Comparison of ENCODE assay signal across 1 cellular context in genomic region chr12:75714462-75715322, GRCh38.
TF ChIP-seq lines count a peak whose summit lies in the region.

No MANE protein-coding gene starts in this region.

TF ChIP-seq in HepG2, 621 proteins besides CTCF, POLR2A, EP300 and RAD21 (continued from another document):
- TF ChIP-seq ZBTB4 (CRISPR knock-in tag; IDR thresholded peaks at IDR 0.05; ENCODE audit: borderline replicate concordance) (no peak), ZNF614 (CRISPR knock-in tag; IDR thresholded peaks at IDR 0.05; ENCODE audit: borderline replicate concordance) (no peak), POLR2AphosphoS2 (IDR thresholded peaks at IDR 0.05; ENCODE audit: low read depth, low read length) (no peak), ZNF512 (CRISPR knock-in tag; IDR thresholded peaks at IDR 0.05) (no peak), NR2F6 (IDR thresholded peaks at IDR 0.05) (peak; percentile 59), NR2F6 (CRISPR knock-in tag; IDR thresholded peaks at IDR 0.05) (peak; percentile 73), TP53 (CRISPR knock-in tag; conservative IDR thresholded peaks at IDR 0.05) (no peak), MYPOP (CRISPR knock-in tag; IDR thresholded peaks at IDR 0.05) (no peak), RARA (CRISPR knock-in tag; IDR thresholded peaks at IDR 0.05) (peak; percentile 59), FOXA1 (IDR thresholded peaks at IDR 0.05) (no peak), FOXA1 (CRISPR knock-in tag; IDR thresholded peaks at IDR 0.05) (0 out of 2 replicates have a peak, but pooled peaks have one; percentile 9), HMG20A (CRISPR knock-in tag; IDR thresholded peaks at IDR 0.05; ENCODE audit: borderline replicate concordance) (peak; percentile 12; the same call in 1 of the 2 replicates), SOX13 (IDR thresholded peaks at IDR 0.05) (no peak), SOX13 (CRISPR knock-in tag; conservative IDR thresholded peaks at IDR 0.05 in 1 of 2, IDR thresholded peaks at IDR 0.05 in 1 of 2) (peak in 1 of 2 experiments; percentile 44; a peak in 1 of 4 replicates), ZNF781 (CRISPR knock-in tag; IDR thresholded peaks at IDR 0.05; ENCODE audit: borderline replicate concordance, not compliant biosample characterization) (no peak), NCOA2 (CRISPR knock-in tag; IDR thresholded peaks at IDR 0.05) (0 out of 2 replicates have a peak, but pooled peaks have one; percentile 10), RXRB (CRISPR knock-in tag; IDR thresholded peaks at IDR 0.05; ENCODE audit: borderline replicate concordance) (no peak), NR2F1 (CRISPR knock-in tag; IDR thresholded peaks at IDR 0.05) (peak in 1 of 2 experiments; percentile 38; a peak in 1 of 4 replicates), ZSCAN30 (CRISPR knock-in tag; IDR thresholded peaks at IDR 0.05) (no peak), SOX5 (CRISPR knock-in tag; IDR thresholded peaks at IDR 0.05; ENCODE audit: borderline replicate concordance) (peak; percentile 43; the same call in 1 of the 2 replicates), SAP130 (CRISPR knock-in tag; IDR thresholded peaks at IDR 0.05; ENCODE audit: low read depth) (0 out of 2 replicates have a peak, but pooled peaks have one; percentile 17), FOSL2 (CRISPR knock-in tag; IDR thresholded peaks at IDR 0.05) (peak; percentile 18; the same call in 1 of the 2 replicates), RCOR2 (CRISPR knock-in tag; IDR thresholded peaks at IDR 0.05) (0 out of 2 replicates have a peak, but pooled peaks have one; percentile 27)
